1 cellular context compared by ENCODE assay signal in the genomic region with DNA sequence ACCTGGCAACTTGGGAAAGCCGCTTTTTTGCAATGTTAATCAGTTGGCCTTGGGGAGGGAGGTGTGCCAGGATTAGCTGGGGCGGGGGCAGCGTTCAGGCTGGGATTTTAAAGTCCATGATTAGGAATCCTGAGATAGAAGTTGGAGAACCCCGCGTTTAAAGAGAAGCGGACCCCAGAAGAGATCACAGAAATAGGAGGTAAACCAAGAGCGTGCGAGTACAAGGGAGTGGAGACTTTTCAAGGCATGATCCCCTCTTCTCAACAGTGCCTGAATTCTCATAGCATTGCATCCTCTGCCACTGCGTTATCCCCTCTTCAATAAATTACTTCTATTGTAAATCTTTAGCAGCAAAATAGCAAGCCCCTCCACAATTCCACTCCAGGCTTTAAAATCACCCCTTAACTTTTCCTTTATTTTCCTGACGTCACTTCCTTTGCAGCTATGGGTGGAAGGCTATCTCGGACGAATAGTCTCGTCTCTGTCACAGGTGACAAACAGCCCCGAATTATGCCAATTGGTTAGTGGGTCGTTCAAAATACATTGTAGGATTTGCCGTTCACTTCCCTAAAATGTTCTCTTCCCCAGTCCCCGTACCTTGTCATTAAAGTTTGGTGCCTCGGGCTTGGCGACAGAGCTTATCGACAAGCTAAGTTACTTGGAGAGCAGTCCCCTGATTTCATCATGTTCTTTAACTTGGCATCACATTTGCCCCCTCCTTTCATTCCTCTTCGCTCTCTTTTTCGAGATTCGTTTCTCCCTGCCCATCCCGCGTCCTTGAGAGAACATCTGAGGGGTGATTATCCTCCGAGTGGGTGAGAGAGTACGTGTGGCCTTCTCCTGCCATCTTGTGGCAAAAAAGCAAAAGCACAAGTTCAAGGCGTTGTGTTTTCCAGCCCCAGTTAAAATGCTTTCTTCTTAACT.
A peak's percentile ranks its signal among the peaks of the same experiment; 100 is the strongest.
TF ChIP-seq lines count a peak whose summit lies in the region.

No MANE protein-coding gene starts in this region.

TF ChIP-seq in HepG2, 621 proteins besides CTCF, POLR2A, EP300 and RAD21 (continued from another document):
- TF ChIP-seq MTERF4 (CRISPR knock-in tag; IDR thresholded peaks at IDR 0.05) (no peak), JDP2 (CRISPR knock-in tag; IDR thresholded peaks at IDR 0.05; ENCODE audit: borderline replicate concordance) (no peak), GTF3A (CRISPR knock-in tag; conservative IDR thresholded peaks at IDR 0.05) (no peak), PAXIP1 (CRISPR knock-in tag; conservative IDR thresholded peaks at IDR 0.05) (0 out of 2 replicates have a peak, but pooled peaks have one; percentile 30), ZNF562 (CRISPR knock-in tag; IDR thresholded peaks at IDR 0.05; ENCODE audit: borderline replicate concordance) (no peak), ZNF512 (CRISPR knock-in tag; IDR thresholded peaks at IDR 0.05) (no peak)
- TF ChIP-seq, protein P1, sequence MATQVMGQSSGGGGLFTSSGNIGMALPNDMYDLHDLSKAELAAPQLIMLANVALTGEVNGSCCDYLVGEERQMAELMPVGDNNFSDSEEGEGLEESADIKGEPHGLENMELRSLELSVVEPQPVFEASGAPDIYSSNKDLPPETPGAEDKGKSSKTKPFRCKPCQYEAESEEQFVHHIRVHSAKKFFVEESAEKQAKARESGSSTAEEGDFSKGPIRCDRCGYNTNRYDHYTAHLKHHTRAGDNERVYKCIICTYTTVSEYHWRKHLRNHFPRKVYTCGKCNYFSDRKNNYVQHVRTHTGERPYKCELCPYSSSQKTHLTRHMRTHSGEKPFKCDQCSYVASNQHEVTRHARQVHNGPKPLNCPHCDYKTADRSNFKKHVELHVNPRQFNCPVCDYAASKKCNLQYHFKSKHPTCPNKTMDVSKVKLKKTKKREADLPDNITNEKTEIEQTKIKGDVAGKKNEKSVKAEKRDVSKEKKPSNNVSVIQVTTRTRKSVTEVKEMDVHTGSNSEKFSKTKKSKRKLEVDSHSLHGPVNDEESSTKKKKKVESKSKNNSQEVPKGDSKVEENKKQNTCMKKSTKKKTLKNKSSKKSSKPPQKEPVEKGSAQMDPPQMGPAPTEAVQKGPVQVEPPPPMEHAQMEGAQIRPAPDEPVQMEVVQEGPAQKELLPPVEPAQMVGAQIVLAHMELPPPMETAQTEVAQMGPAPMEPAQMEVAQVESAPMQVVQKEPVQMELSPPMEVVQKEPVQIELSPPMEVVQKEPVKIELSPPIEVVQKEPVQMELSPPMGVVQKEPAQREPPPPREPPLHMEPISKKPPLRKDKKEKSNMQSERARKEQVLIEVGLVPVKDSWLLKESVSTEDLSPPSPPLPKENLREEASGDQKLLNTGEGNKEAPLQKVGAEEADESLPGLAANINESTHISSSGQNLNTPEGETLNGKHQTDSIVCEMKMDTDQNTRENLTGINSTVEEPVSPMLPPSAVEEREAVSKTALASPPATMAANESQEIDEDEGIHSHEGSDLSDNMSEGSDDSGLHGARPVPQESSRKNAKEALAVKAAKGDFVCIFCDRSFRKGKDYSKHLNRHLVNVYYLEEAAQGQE (IDR thresholded peaks at IDR 0.05; ENCODE audit: borderline replicate concordance in 1 of 2, low read depth in 1 of 2, low read length in 2 of 2) = peak in 1 of 2 experiments; percentile 3; a peak in 1 of 4 replicates
